ENCODE assay signal across 20 cellular contexts in genomic region chr13:101915333-101915732, GRCh38.
DNase-seq lines count a peak whose midpoint lies in the region; ATAC-seq and TF ChIP-seq lines count a peak whose summit lies in the region.
"Had no signal": no experiment of that assay in that cellular context is flagged by ENCODE, and none has a peak within 500 bp of the region (broad histone marks: within the 10 kb centered on the region; RNA-seq: fewer than 3 reads in every experiment).

No MANE protein-coding gene starts in this region.

- peak overlapping the region; percentile 65 to 91 (median 75) for H3K4me3 Mint-ChIP-seq in brain
- H3K4me3 Mint-ChIP-seq in progenitor cell of endocrine pancreas (ENCODE audit: low read depth), result peak overlapping the region; percentile 66
- no peak overlapping the region for H3K4me3 Mint-ChIP-seq in activated CD4-positive, alpha-beta memory T cell treated with anti-CD3 and anti-CD28 coated beads, Interleukin-2, amount 10 ng/mL, durations not matched to agents 7 days and 5 days
- H3K4me3 Mint-ChIP-seq: activated CD4-positive, alpha-beta T cell treated with anti-CD3 and anti-CD28 coated beads, Interleukin-2, amount 10 ng/mL, durations not matched to agents 24 days and 14 days; activated naive CD8-positive, alpha-beta T cell treated with anti-CD3 and anti-CD28 coated beads, Interleukin-2, amount 10 ng/mL, durations not matched to agents 7 days and 5 days; natural killer cell treated with Interleukin-12 subunit alpha and Interleukin-12 subunit beta and Interleukin-15 and Interleukin-18, amount 100 ng/mL, for 72 hours; stimulated activated effector memory CD8-positive, alpha-beta T cell treated with anti-CD3 and anti-CD28 coated beads, Interleukin-12 subunit alpha, Interleukin-12 subunit beta, amount 100 ng/mL, for 72 hours; T-helper 17 cell had no signal

- TF ChIP-seq POLR2A in upper lobe of left lung (IDR thresholded peaks at IDR 0.05), result no peak

- POLR2A ChIA-PET in activated CD4-positive, alpha-beta memory T cell treated with anti-CD3 and anti-CD28 coated beads, Interleukin-2, amount 10 ng/mL, durations not matched to agents 7 days and 5 days (lab: Charles Lee), result no interaction called here

- H3K27me3 ChIP-seq in upper lobe of left lung, result peaks cover 0 to 22% (median 11%) of the 10 kb centered on the region in 4 donors

- H3K27ac Mint-ChIP-seq in brain (peak overlapping the region in 3 of 5 experiments; percentile 1 to 69 (median 68)), progenitor cell of endocrine pancreas (no peak overlapping the region)
- no peak overlapping the region for H3K27ac Mint-ChIP-seq in activated CD4-positive, alpha-beta memory T cell treated with anti-CD3 and anti-CD28 coated beads, Interleukin-2, amount 10 ng/mL, durations not matched to agents 7 days and 5 days
- H3K27ac Mint-ChIP-seq: activated CD4-positive, alpha-beta T cell treated with anti-CD3 and anti-CD28 coated beads, Interleukin-2, amount 10 ng/mL, durations not matched to agents 24 days and 14 days; activated naive CD8-positive, alpha-beta T cell treated with anti-CD3 and anti-CD28 coated beads, Interleukin-2, amount 10 ng/mL, durations not matched to agents 7 days and 5 days; IgD-negative memory B cell; natural killer cell treated with Interleukin-12 subunit alpha and Interleukin-12 subunit beta and Interleukin-15 and Interleukin-18, amount 100 ng/mL, for 72 hours; stimulated activated effector memory CD8-positive, alpha-beta T cell treated with anti-CD3 and anti-CD28 coated beads, Interleukin-12 subunit alpha, Interleukin-12 subunit beta, amount 100 ng/mL, for 72 hours; T-helper 17 cell had no signal

- DNase-seq in NCI-H2107 treated with DMSO at 0.1 percent for 48 hours (lab: John Stamatoyannopoulos, UW; ENCODE audit: unreplicated experiment), result peak; percentile 44
- no peak for DNase-seq in NCI-H2107 (lab: John Stamatoyannopoulos, UW)
- peak; percentile 86 to 96 for DNase-seq in NCI-H1930 (lab: John Stamatoyannopoulos, UW)
- DNase-seq in progenitor cell of endocrine pancreas (ENCODE audit: low spot score, unreplicated experiment), result no peak
- DNase-seq in upper lobe of left lung, result no peak
- no peak for DNase-seq in activated CD4-positive, alpha-beta memory T cell treated with anti-CD3 and anti-CD28 coated beads, Interleukin-2, amount 10 ng/mL, durations not matched to agents 7 days and 5 days
- DNase-seq: activated CD4-positive, alpha-beta T cell treated with anti-CD3 and anti-CD28 coated beads, Interleukin-2, amount 10 ng/mL, durations not matched to agents 24 days and 14 days; activated T-cell treated with anti-CD3 and anti-CD28 coated beads, Interleukin-2, amount 50 U/mL, for 48 hours; foreskin fibroblast; NCI-H1694; right lobe of liver; T-helper 17 cell; uterus had no signal

- H3K9me3 ChIP-seq in upper lobe of left lung, result no peaks in the 10 kb centered on the region
- H3K9me3 ChIP-seq: right lobe of liver, uterus had no signal

- 16 to 17% methylated on average over 7 of the region's 7 CpGs for WGBS in upper lobe of left lung, 2 donors

- no peaks in the 10 kb centered on the region for H3K36me3 ChIP-seq in upper lobe of left lung
- H3K36me3 ChIP-seq: right lobe of liver, uterus had no signal

- ATAC-seq in GM19467 (IDR thresholded peaks at IDR 0.05; ENCODE audit: unreplicated experiment) (no peak), upper lobe of left lung (ENCODE audit: low FRiP score in 2 of 2) (no peak)
- ATAC-seq: natural killer cell treated with Interleukin-12 subunit alpha and Interleukin-12 subunit beta and Interleukin-15 and Interleukin-18, amount 100 ng/mL, for 72 hours; T-helper 17 cell had no signal

- no peak for TF ChIP-seq EP300 in upper lobe of left lung (IDR thresholded peaks at IDR 0.05)

- H3K4me3 ChIP-seq in upper lobe of left lung, result no peak overlapping the region
- H3K4me3 ChIP-seq: lung, right lobe of liver, uterus had no signal

- no peak overlapping the region for H3K27ac ChIP-seq in upper lobe of left lung
- H3K27ac ChIP-seq: right lobe of liver, uterus had no signal

- peaks cover 7 to 15% (median 14%) of the 10 kb centered on the region in 4 donors for H3K4me1 ChIP-seq in upper lobe of left lung
- H3K4me1 ChIP-seq: uterus had no signal

- no peaks in the 10 kb centered on the region for H3K9me3 Mint-ChIP-seq in brain
- no peaks in the 10 kb centered on the region for H3K9me3 Mint-ChIP-seq in progenitor cell of endocrine pancreas (ENCODE audit: low read depth)
- H3K9me3 Mint-ChIP-seq in activated CD4-positive, alpha-beta memory T cell treated with anti-CD3 and anti-CD28 coated beads, Interleukin-2, amount 10 ng/mL, durations not matched to agents 7 days and 5 days, result no peaks in the 10 kb centered on the region
- H3K9me3 Mint-ChIP-seq: activated CD4-positive, alpha-beta T cell treated with anti-CD3 and anti-CD28 coated beads, Interleukin-2, amount 10 ng/mL, durations not matched to agents 24 days and 14 days; activated naive CD8-positive, alpha-beta T cell treated with anti-CD3 and anti-CD28 coated beads, Interleukin-2, amount 10 ng/mL, durations not matched to agents 7 days and 5 days; IgD-negative memory B cell; natural killer cell treated with Interleukin-12 subunit alpha and Interleukin-12 subunit beta and Interleukin-15 and Interleukin-18, amount 100 ng/mL, for 72 hours; stimulated activated effector memory CD8-positive, alpha-beta T cell treated with anti-CD3 and anti-CD28 coated beads, Interleukin-12 subunit alpha, Interleukin-12 subunit beta, amount 100 ng/mL, for 72 hours had no signal

- no peak for TF ChIP-seq CTCF in brain (conservative IDR thresholded peaks at IDR 0.05)
- TF ChIP-seq CTCF in progenitor cell of endocrine pancreas (IDR thresholded peaks at IDR 0.05; ENCODE audit: unreplicated experiment), result no peak
- TF ChIP-seq CTCF in upper lobe of left lung (IDR thresholded peaks at IDR 0.05), result no peak

- H3K4me1 Mint-ChIP-seq in brain (peaks cover 37% of the 10 kb centered on the region), progenitor cell of endocrine pancreas (ENCODE audit: low read depth) (peaks cover 2% of the 10 kb centered on the region)
- no peaks in the 10 kb centered on the region for H3K4me1 Mint-ChIP-seq in activated CD4-positive, alpha-beta memory T cell treated with anti-CD3 and anti-CD28 coated beads, Interleukin-2, amount 10 ng/mL, durations not matched to agents 7 days and 5 days
- H3K4me1 Mint-ChIP-seq: activated CD4-positive, alpha-beta T cell treated with anti-CD3 and anti-CD28 coated beads, Interleukin-2, amount 10 ng/mL, durations not matched to agents 24 days and 14 days; activated naive CD8-positive, alpha-beta T cell treated with anti-CD3 and anti-CD28 coated beads, Interleukin-2, amount 10 ng/mL, durations not matched to agents 7 days and 5 days; IgD-negative memory B cell; stimulated activated effector memory CD8-positive, alpha-beta T cell treated with anti-CD3 and anti-CD28 coated beads, Interleukin-12 subunit alpha, Interleukin-12 subunit beta, amount 100 ng/mL, for 72 hours; T-helper 17 cell had no signal

- CTCF ChIA-PET in activated CD4-positive, alpha-beta memory T cell treated with anti-CD3 and anti-CD28 coated beads, Interleukin-2, amount 10 ng/mL, durations not matched to agents 7 days and 5 days (lab: Charles Lee), result no interaction called here

- H3K27me3 Mint-ChIP-seq in brain, result peaks cover 78% of the 10 kb centered on the region
- peaks cover 68% of the 10 kb centered on the region for H3K27me3 Mint-ChIP-seq in progenitor cell of endocrine pancreas
- peaks cover 45% of the 10 kb centered on the region for H3K27me3 Mint-ChIP-seq in activated CD4-positive, alpha-beta memory T cell treated with anti-CD3 and anti-CD28 coated beads, Interleukin-2, amount 10 ng/mL, durations not matched to agents 7 days and 5 days

- no peaks in the 10 kb centered on the region for H3K36me3 Mint-ChIP-seq in brain
- no peaks in the 10 kb centered on the region for H3K36me3 Mint-ChIP-seq in progenitor cell of endocrine pancreas (ENCODE audit: insufficient read depth)
- H3K36me3 Mint-ChIP-seq in activated CD4-positive, alpha-beta memory T cell treated with anti-CD3 and anti-CD28 coated beads, Interleukin-2, amount 10 ng/mL, durations not matched to agents 7 days and 5 days (ENCODE audit: low read depth), result no peaks in the 10 kb centered on the region
- H3K36me3 Mint-ChIP-seq: activated naive CD8-positive, alpha-beta T cell treated with anti-CD3 and anti-CD28 coated beads, Interleukin-2, amount 10 ng/mL, durations not matched to agents 7 days and 5 days; IgD-negative memory B cell; natural killer cell treated with Interleukin-12 subunit alpha and Interleukin-12 subunit beta and Interleukin-15 and Interleukin-18, amount 100 ng/mL, for 72 hours; stimulated activated effector memory CD8-positive, alpha-beta T cell treated with anti-CD3 and anti-CD28 coated beads, Interleukin-12 subunit alpha, Interleukin-12 subunit beta, amount 100 ng/mL, for 72 hours had no signal

Comparison
In these comparisons a context has a peak if more than half of its experiments do, and no peak if none do; other contexts are left out.
1. DNase-seq: peak in NCI-H2107 treated with DMSO at 0.1 percent for 48 hours (single experiment) and NCI-H1930 (2 of 2); none in NCI-H2107 (single experiment), progenitor cell of endocrine pancreas (single experiment), upper lobe of left lung (0 of 2) and activated CD4-positive, alpha-beta memory T cell treated with anti-CD3 and anti-CD28 coated beads, Interleukin-2, amount 10 ng/mL, durations not matched to agents 7 days and 5 days (single experiment).
2. H3K27ac Mint-ChIP-seq: peak in brain (3 of 5); none in progenitor cell of endocrine pancreas (single experiment) and activated CD4-positive, alpha-beta memory T cell treated with anti-CD3 and anti-CD28 coated beads, Interleukin-2, amount 10 ng/mL, durations not matched to agents 7 days and 5 days (single experiment).